21 cellular contexts compared by ENCODE assay signal in the genomic region with DNA sequence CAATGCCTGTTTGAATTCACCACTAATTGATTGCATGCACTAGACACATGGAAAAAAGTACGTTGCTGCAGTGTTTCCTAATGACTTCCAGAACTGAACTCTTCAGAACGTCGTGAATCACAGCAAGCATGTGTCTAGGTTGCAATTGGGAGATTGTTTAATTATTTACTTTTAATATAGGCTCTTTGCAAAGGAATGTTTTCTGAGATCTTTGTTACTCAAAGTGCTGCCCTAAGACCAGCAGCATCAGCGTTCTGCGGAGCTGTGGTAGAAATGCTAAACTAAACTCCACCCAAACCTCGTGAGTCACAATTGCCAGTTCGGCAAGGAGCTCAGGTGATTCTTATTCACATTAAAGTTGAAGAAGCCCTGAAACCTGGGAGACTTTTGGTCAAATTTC. TPM values are rescaled to one million over a fixed set of nuclear protein-coding genes. Genes with fewer than 3 reads are reported as not detected.
DNase-seq lines count a peak whose midpoint lies in the region; ATAC-seq and TF ChIP-seq lines count a peak whose summit lies in the region.
"Had no signal": no experiment of that assay in that cellular context is flagged by ENCODE, and none has a peak within 500 bp of the region (broad histone marks: within the 10 kb centered on the region; RNA-seq: fewer than 3 reads in every experiment).

No MANE protein-coding gene starts in this region.

- H3K36me3 ChIP-seq in smooth muscle cell (ENCODE audit: low read depth) (no peaks in the 10 kb centered on the region), HAP-1 (replicated peaks) (no peaks in the 10 kb centered on the region)
- H3K36me3 ChIP-seq: BE2C, gastrocnemius medialis had no signal

- ATAC-seq in WTC11 (peak; percentile 60), GM21786 (IDR thresholded peaks at IDR 0.05; ENCODE audit: unreplicated experiment) (no peak)
- ATAC-seq: gastrocnemius medialis; natural killer cell; stimulated activated effector memory CD8-positive, alpha-beta T cell treated with anti-CD3 and anti-CD28 coated beads, Interleukin-12 subunit alpha, Interleukin-12 subunit beta, amount 100 ng/mL, for 72 hours; T-helper 17 cell had no signal

- POLR2A ChIA-PET in WTC11 (lab: Charles Lee): no interaction called here

- peak overlapping the region; percentile 11 for H3K27ac ChIP-seq in smooth muscle cell (ENCODE audit: low read depth)
- H3K27ac ChIP-seq: gastrocnemius medialis, VCaP had no signal

- no peak overlapping the region for H3K4me2 ChIP-seq in smooth muscle cell

- H3K9me3 ChIP-seq in smooth muscle cell (replicated peaks; ENCODE audit: low read depth): no peaks in the 10 kb centered on the region
- H3K9me3 ChIP-seq in HAP-1: no peaks in the 10 kb centered on the region
- H3K9me3 ChIP-seq: BE2C, gastrocnemius medialis had no signal

- no peak overlapping the region for H2AFZ ChIP-seq in smooth muscle cell (ENCODE audit: low read depth)

- CTCF ChIA-PET in WTC11 (lab: Charles Lee): no interaction called here

- no peaks in the 10 kb centered on the region for H3K36me3 Mint-ChIP-seq in WTC11
- H3K36me3 Mint-ChIP-seq: activated naive CD8-positive, alpha-beta T cell treated with anti-CD3 and anti-CD28 coated beads, Interleukin-2, amount 10 ng/mL, durations not matched to agents 7 days and 5 days; brain; natural killer cell; stimulated activated effector memory CD8-positive, alpha-beta T cell treated with anti-CD3 and anti-CD28 coated beads, Interleukin-12 subunit alpha, Interleukin-12 subunit beta, amount 100 ng/mL, for 72 hours had no signal

- peak; percentile 39 for DNase-seq in ELR (ENCODE audit: low read depth)
- DNase-seq in WTC11 (ENCODE audit: low spot score): no peak
- peak; percentile 68 for DNase-seq in glomerular visceral epithelial cell (ENCODE audit: extremely low spot score)
- no peak for DNase-seq in smooth muscle cell (lab: John Stamatoyannopoulos, UW; ENCODE audit: unreplicated experiment)
- no peak for DNase-seq in HAP-1 (ENCODE audit: low spot score in 2 of 2)
- no peak for DNase-seq in NK-92 treated with Interleukin-12 subunit alpha and Interleukin-12 subunit beta, amount 100 ng/mL, for 24 hours (lab: John Stamatoyannopoulos, UW)
- DNase-seq: activated CD8-positive, alpha-beta memory T cell treated with anti-CD3 and anti-CD28 coated beads, Interleukin-2, amount 50 U/mL, for 4 hours; activated naive CD8-positive, alpha-beta T cell treated with anti-CD3 and anti-CD28 coated beads, Interleukin-2, amount 10 ng/mL, durations not matched to agents 7 days and 5 days; BE2C; gastrocnemius medialis; natural killer cell; NCI-H187 treated with DMSO at 0.1 percent for 48 hours; NCI-H748 treated with DMSO at 0.1 percent for 48 hours; T-helper 17 cell had no signal

- H3K4me1 Mint-ChIP-seq in WTC11: peaks cover 23% of the 10 kb centered on the region
- H3K4me1 Mint-ChIP-seq: activated naive CD8-positive, alpha-beta T cell treated with anti-CD3 and anti-CD28 coated beads, Interleukin-2, amount 10 ng/mL, durations not matched to agents 7 days and 5 days; natural killer cell; stimulated activated effector memory CD8-positive, alpha-beta T cell treated with anti-CD3 and anti-CD28 coated beads, Interleukin-12 subunit alpha, Interleukin-12 subunit beta, amount 100 ng/mL, for 72 hours had no signal

- in situ Hi-C loops in HAP-1 (cut with MboI; ENCODE audit: low sequenced_read_pairs): no loop called here

- H3K4me1 ChIP-seq in smooth muscle cell (ENCODE audit: low read depth) (no peaks in the 10 kb centered on the region), HAP-1 (no peaks in the 10 kb centered on the region)
- H3K4me1 ChIP-seq: BE2C, gastrocnemius medialis had no signal

- no peaks in the 10 kb centered on the region for H3K79me2 ChIP-seq in smooth muscle cell (ENCODE audit: low read depth)

- TF ChIP-seq CTCF in WTC11 (IDR thresholded peaks at IDR 0.05): no peak
- TF ChIP-seq CTCF in smooth muscle cell (IDR thresholded peaks at IDR 0.05; ENCODE audit: borderline replicate concordance, insufficient read depth, poor library complexity, severe bottlenecking): no peak

- H3K9me3 Mint-ChIP-seq in WTC11: no peaks in the 10 kb centered on the region
- H3K9me3 Mint-ChIP-seq: activated naive CD8-positive, alpha-beta T cell treated with anti-CD3 and anti-CD28 coated beads, Interleukin-2, amount 10 ng/mL, durations not matched to agents 7 days and 5 days; activated T-helper 2 cell treated with anti-CD3 and anti-CD28 coated beads, Interferon-gamma antibody, Interleukin-2, Interleukin-4, amounts not matched to agents 10 μg/mL and 5 μg/mL and 100 μg/mL, durations not matched to agents 14 hours and 24 hours and 36 hours; natural killer cell; stimulated activated effector memory CD8-positive, alpha-beta T cell treated with anti-CD3 and anti-CD28 coated beads, Interleukin-12 subunit alpha, Interleukin-12 subunit beta, amount 100 ng/mL, for 72 hours had no signal

- H3K9ac ChIP-seq in smooth muscle cell (ENCODE audit: low read depth): no peak overlapping the region

- H3K27me3 ChIP-seq in smooth muscle cell (ENCODE audit: low read depth) (no peaks in the 10 kb centered on the region), HAP-1 (ENCODE audit: low read depth) (no peaks in the 10 kb centered on the region)
- H3K27me3 ChIP-seq: BE2C, gastrocnemius medialis had no signal

- peak overlapping the region; percentile 14; the same call in 1 of the 2 replicates for H3K27ac Mint-ChIP-seq in WTC11
- H3K27ac Mint-ChIP-seq: activated naive CD8-positive, alpha-beta T cell treated with anti-CD3 and anti-CD28 coated beads, Interleukin-2, amount 10 ng/mL, durations not matched to agents 7 days and 5 days; activated T-helper 2 cell treated with anti-CD3 and anti-CD28 coated beads, Interferon-gamma antibody, Interleukin-2, Interleukin-4, amounts not matched to agents 10 μg/mL and 5 μg/mL and 100 μg/mL, durations not matched to agents 14 hours and 24 hours and 36 hours; brain; natural killer cell; stimulated activated effector memory CD8-positive, alpha-beta T cell treated with anti-CD3 and anti-CD28 coated beads, Interleukin-12 subunit alpha, Interleukin-12 subunit beta, amount 100 ng/mL, for 72 hours; T-helper 17 cell had no signal

- no peak overlapping the region for H3K4me3 Mint-ChIP-seq in WTC11
- H3K4me3 Mint-ChIP-seq: activated naive CD8-positive, alpha-beta T cell treated with anti-CD3 and anti-CD28 coated beads, Interleukin-2, amount 10 ng/mL, durations not matched to agents 7 days and 5 days; brain; natural killer cell; stimulated activated effector memory CD8-positive, alpha-beta T cell treated with anti-CD3 and anti-CD28 coated beads, Interleukin-12 subunit alpha, Interleukin-12 subunit beta, amount 100 ng/mL, for 72 hours; T-helper 17 cell had no signal

- H4K20me1 ChIP-seq in smooth muscle cell (ENCODE audit: low read depth): no peaks in the 10 kb centered on the region

- 49% methylated on average over 7 of the region's 7 CpGs for WGBS in smooth muscle cell (ENCODE audit: low lambda C conversion rate)

- H3K4me3 ChIP-seq in smooth muscle cell (no peak overlapping the region), HAP-1 (no peak overlapping the region)
- H3K4me3 ChIP-seq: gastrocnemius medialis had no signal

- H3K27me3 Mint-ChIP-seq in WTC11 (ENCODE audit: low read depth): peaks cover 4% of the 10 kb centered on the region; the same call in 1 of the 2 replicates

- H3F3A ChIP-seq in smooth muscle cell (ENCODE audit: low read depth): no peaks in the 10 kb centered on the region

TF ChIP-seq in WTC11, 78 proteins besides CTCF, POLR2A, EP300 and RAD21 (continues in another document):
- TF ChIP-seq MXD4 (CRISPR knock-in tag; IDR thresholded peaks at IDR 0.05; ENCODE audit: borderline replicate concordance): no peak
- TF ChIP-seq ZNF232 (CRISPR knock-in tag; IDR thresholded peaks at IDR 0.05): no peak
- TF ChIP-seq ZBTB43 (CRISPR knock-in tag; IDR thresholded peaks at IDR 0.05): no peak
- TF ChIP-seq, protein P1, sequence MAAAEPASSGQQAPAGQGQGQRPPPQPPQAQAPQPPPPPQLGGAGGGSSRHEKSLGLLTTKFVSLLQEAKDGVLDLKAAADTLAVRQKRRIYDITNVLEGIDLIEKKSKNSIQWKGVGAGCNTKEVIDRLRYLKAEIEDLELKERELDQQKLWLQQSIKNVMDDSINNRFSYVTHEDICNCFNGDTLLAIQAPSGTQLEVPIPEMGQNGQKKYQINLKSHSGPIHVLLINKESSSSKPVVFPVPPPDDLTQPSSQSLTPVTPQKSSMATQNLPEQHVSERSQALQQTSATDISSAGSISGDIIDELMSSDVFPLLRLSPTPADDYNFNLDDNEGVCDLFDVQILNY (CRISPR knock-in tag; IDR thresholded peaks at IDR 0.05): no peak
- TF ChIP-seq EMX1 (CRISPR knock-in tag; IDR thresholded peaks at IDR 0.05): no peak
- no peak for TF ChIP-seq TEAD1 (CRISPR knock-in tag; IDR thresholded peaks at IDR 0.05)
- no peak for TF ChIP-seq RELA (CRISPR knock-in tag; IDR thresholded peaks at IDR 0.05; ENCODE audit: borderline replicate concordance)

RNA-seq across cellular contexts. Expression of gene CCDC68, which starts 52.8 kb away (rescaled TPM):
- total RNA-seq in WTC11 (2021): 0.23 to 0.92 TPM (median 0.55 TPM) in 3 replicates
- total RNA-seq in smooth muscle cell: 6.2 and 11.3 TPM in 2 replicates
- 4.6 and 4.8 TPM in 2 replicates for polyA plus RNA-seq in smooth muscle cell
- total RNA-seq: activated naive CD8-positive, alpha-beta T cell treated with anti-CD3 and anti-CD28 coated beads, Interleukin-2, amount 10 ng/mL, durations not matched to agents 7 days and 5 days; activated T-helper 2 cell treated with anti-CD3 and anti-CD28 coated beads, Interferon-gamma antibody, Interleukin-2, Interleukin-4, amounts not matched to agents 10 μg/mL and 5 μg/mL and 100 μg/mL, durations not matched to agents 14 hours and 24 hours and 36 hours; H4; natural killer cell; SK-MEL-5; T-helper 17 cell had no signal

Comparison
In these comparisons a context has a peak if more than half of its experiments do, and no peak if none do; other contexts are left out.
1. DNase-seq: peak in ELR (single experiment) and glomerular visceral epithelial cell (single experiment); none in WTC11 (single experiment), smooth muscle cell (single experiment), HAP-1 (0 of 2) and NK-92 treated with Interleukin-12 subunit alpha and Interleukin-12 subunit beta, amount 100 ng/mL, for 24 hours (single experiment).